ENCODE assay signal across 2 cellular contexts in the genomic region with DNA sequence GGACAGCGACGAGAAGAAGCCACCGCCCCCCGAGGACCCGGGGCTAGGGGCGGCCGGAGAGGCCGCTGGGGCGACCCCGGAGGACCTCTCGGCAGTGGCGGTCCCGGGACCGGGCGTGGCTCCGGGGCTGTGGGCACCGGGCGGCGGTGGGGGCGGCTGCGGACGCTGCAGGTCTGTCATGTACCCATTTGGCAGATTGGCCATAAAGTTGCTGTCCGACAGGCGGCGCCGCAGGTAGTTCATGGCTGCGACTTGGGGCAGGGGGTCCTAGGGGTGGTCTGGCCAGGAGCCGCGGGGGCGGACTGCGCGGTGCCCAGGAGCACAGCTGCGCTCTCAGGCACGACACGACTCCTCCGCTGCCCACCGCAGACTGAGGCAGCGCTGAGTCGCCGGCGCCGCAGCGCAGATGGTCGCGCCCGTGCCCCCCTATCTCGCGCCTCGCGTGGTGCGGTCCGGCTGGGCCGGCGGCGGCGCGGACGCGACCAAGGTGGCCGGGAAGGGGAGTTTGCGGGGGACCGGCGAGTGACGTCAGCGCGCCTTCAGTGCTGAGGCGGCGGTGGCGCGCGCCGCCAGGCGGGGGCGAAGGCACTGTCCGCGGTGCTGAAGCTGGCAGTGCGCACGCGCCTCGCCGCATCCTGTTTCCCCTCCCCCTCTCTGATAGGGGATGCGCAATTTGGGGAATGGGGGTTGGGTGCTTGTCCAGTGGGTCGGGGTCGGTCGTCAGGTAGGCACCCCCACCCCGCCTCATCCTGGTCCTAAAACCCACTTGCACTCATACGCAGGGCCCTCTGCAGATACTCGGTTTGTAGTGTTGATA.
TF ChIP-seq lines count a peak whose summit lies in the region.

Gene SYN1, minus strand, starts transcription at position 372 of the 817 bp plus-strand sequence. Its CDS starts 129 bp downstream, at position 243.

TF ChIP-seq in HEK293T, 16 proteins besides CTCF, POLR2A, EP300 and RAD21 (continued from another document):
- TF ChIP-seq FOXM1 (IDR thresholded peaks at IDR 0.05; ENCODE audit: borderline replicate concordance): no peak

TF ChIP-seq in GM12878, 131 proteins besides CTCF, POLR2A, EP300 and RAD21 (continued from another document and continues in another):
- TF ChIP-seq ATF2 (IDR thresholded peaks at IDR 0.05; ENCODE audit: low read length) (peak; percentile 60; the same call in 1 of the 2 replicates), SMARCA5 (IDR thresholded peaks at IDR 0.05) (peak; percentile 56; the same call in 1 of the 2 replicates), FOXK2 (IDR thresholded peaks at IDR 0.05) (peak; percentile 94), SRF (IDR thresholded peaks at IDR 0.05; ENCODE audit: low read depth in 2 of 2, low read length in 2 of 2) (0 out of 4 replicates have a peak, but pooled peaks of 1 of the 2 experiments have one; percentile 11), RELA (IDR thresholded peaks at IDR 0.05; ENCODE audit: borderline replicate concordance, partially characterized antibody) (peak; percentile 65), SREBF1 (IDR thresholded peaks at IDR 0.05; ENCODE audit: low read length) (peak; percentile 92), KLF5 (IDR thresholded peaks at IDR 0.05; ENCODE audit: partially characterized antibody) (peak; percentile 98), CHD2 (IDR thresholded peaks at IDR 0.05; ENCODE audit: borderline replicate concordance, low read depth, low read length) (peak; percentile 75), ZNF207 (IDR thresholded peaks at IDR 0.05; ENCODE audit: borderline replicate concordance) (peak; percentile 65; the same call in 1 of the 2 replicates), ATF7 (IDR thresholded peaks at IDR 0.05; ENCODE audit: low read depth) (peak; percentile 45; the same call in 1 of the 2 replicates), RCOR1 (conservative IDR thresholded peaks at IDR 0.05; ENCODE audit: low read depth, low read length) (peak; percentile 70; the same call in 1 of the 2 replicates), ZZZ3 (IDR thresholded peaks at IDR 0.05; ENCODE audit: control insufficient read depth, insufficient read length, low read depth) (no peak), REST (IDR thresholded peaks at IDR 0.05; ENCODE audit: low read depth, low read length) (peak; percentile 98), CREM (IDR thresholded peaks at IDR 0.05; ENCODE audit: low read depth) (peak; percentile 85), HDAC2 (IDR thresholded peaks at IDR 0.05) (no peak), MTA2 (IDR thresholded peaks at IDR 0.05; ENCODE audit: low read depth) (no peak), BHLHE40 (IDR thresholded peaks at IDR 0.05; ENCODE audit: borderline replicate concordance in 1 of 2, low read depth in 2 of 2, low read length in 1 of 2) (peak; percentile 92 to 96), ZBTB4 (CRISPR knock-in tag; IDR thresholded peaks at IDR 0.05) (no peak), BACH1 (IDR thresholded peaks at IDR 0.05; ENCODE audit: borderline replicate concordance) (peak; percentile 64; the same call in 1 of the 2 replicates), ESRRA (IDR thresholded peaks at IDR 0.05; ENCODE audit: low read length) (no peak), PML (IDR thresholded peaks at IDR 0.05; ENCODE audit: low read length) (no peak), ATF3 (IDR thresholded peaks at IDR 0.05; ENCODE audit: borderline replicate concordance, extremely low read depth, low read depth, low read length) (no peak), SUZ12 (IDR thresholded peaks at IDR 0.05; ENCODE audit: unreplicated experiment) (no peak), NRF1 (conservative IDR thresholded peaks at IDR 0.05; ENCODE audit: low read depth, low read length) (peak; percentile 47; the same call in 1 of the 2 replicates), NFIC (IDR thresholded peaks at IDR 0.05; ENCODE audit: low read depth, low read length) (no peak), MEF2A (IDR thresholded peaks at IDR 0.05; ENCODE audit: insufficient read depth, low read depth, low read length) (no peak), PBX3 (IDR thresholded peaks at IDR 0.05; ENCODE audit: insufficient replicate concordance, low read depth, low read length) (no peak), CREB1 (IDR thresholded peaks at IDR 0.05; ENCODE audit: low read depth) (peak; percentile 82; the same call in 1 of the 2 replicates), MTA3 (IDR thresholded peaks at IDR 0.05; ENCODE audit: borderline replicate concordance, low read length) (no peak), SMAD1 (IDR thresholded peaks at IDR 0.05; ENCODE audit: low read depth, partially characterized antibody) (no peak), RB1 (IDR thresholded peaks at IDR 0.05; ENCODE audit: borderline replicate concordance) (peak; percentile 73; the same call in 1 of the 2 replicates)
- TF ChIP-seq, protein P1, sequence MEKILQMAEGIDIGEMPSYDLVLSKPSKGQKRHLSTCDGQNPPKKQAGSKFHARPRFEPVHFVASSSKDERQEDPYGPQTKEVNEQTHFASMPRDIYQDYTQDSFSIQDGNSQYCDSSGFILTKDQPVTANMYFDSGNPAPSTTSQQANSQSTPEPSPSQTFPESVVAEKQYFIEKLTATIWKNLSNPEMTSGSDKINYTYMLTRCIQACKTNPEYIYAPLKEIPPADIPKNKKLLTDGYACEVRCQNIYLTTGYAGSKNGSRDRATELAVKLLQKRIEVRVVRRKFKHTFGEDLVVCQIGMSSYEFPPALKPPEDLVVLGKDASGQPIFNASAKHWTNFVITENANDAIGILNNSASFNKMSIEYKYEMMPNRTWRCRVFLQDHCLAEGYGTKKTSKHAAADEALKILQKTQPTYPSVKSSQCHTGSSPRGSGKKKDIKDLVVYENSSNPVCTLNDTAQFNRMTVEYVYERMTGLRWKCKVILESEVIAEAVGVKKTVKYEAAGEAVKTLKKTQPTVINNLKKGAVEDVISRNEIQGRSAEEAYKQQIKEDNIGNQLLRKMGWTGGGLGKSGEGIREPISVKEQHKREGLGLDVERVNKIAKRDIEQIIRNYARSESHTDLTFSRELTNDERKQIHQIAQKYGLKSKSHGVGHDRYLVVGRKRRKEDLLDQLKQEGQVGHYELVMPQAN (conservative IDR thresholded peaks at IDR 0.05): peak; percentile 41; the same call in 1 of the 2 replicates
- TF ChIP-seq, protein P2, sequence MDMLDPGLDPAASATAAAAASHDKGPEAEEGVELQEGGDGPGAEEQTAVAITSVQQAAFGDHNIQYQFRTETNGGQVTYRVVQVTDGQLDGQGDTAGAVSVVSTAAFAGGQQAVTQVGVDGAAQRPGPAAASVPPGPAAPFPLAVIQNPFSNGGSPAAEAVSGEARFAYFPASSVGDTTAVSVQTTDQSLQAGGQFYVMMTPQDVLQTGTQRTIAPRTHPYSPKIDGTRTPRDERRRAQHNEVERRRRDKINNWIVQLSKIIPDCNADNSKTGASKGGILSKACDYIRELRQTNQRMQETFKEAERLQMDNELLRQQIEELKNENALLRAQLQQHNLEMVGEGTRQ (IDR thresholded peaks at IDR 0.05; ENCODE audit: borderline replicate concordance, low read depth, low read length): no peak
- TF ChIP-seq, protein P3, sequence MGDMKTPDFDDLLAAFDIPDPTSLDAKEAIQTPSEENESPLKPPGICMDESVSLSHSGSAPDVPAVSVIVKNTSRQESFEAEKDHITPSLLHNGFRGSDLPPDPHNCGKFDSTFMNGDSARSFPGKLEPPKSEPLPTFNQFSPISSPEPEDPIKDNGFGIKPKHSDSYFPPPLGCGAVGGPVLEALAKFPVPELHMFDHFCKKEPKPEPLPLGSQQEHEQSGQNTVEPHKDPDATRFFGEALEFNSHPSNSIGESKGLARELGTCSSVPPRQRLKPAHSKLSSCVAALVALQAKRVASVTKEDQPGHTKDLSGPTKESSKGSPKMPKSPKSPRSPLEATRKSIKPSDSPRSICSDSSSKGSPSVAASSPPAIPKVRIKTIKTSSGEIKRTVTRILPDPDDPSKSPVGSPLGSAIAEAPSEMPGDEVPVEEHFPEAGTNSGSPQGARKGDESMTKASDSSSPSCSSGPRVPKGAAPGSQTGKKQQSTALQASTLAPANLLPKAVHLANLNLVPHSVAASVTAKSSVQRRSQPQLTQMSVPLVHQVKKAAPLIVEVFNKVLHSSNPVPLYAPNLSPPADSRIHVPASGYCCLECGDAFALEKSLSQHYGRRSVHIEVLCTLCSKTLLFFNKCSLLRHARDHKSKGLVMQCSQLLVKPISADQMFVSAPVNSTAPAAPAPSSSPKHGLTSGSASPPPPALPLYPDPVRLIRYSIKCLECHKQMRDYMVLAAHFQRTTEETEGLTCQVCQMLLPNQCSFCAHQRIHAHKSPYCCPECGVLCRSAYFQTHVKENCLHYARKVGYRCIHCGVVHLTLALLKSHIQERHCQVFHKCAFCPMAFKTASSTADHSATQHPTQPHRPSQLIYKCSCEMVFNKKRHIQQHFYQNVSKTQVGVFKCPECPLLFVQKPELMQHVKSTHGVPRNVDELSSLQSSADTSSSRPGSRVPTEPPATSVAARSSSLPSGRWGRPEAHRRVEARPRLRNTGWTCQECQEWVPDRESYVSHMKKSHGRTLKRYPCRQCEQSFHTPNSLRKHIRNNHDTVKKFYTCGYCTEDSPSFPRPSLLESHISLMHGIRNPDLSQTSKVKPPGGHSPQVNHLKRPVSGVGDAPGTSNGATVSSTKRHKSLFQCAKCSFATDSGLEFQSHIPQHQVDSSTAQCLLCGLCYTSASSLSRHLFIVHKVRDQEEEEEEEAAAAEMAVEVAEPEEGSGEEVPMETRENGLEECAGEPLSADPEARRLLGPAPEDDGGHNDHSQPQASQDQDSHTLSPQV (IDR thresholded peaks at IDR 0.05): no peak
